13 cellular contexts compared by ENCODE assay signal in genomic region chr2:220935789-220936321, GRCh38.
A peak's percentile ranks its signal among the peaks of the same experiment; 100 is the strongest.
DNase-seq lines count a peak whose midpoint lies in the region; ATAC-seq and TF ChIP-seq lines count a peak whose summit lies in the region.
"Had no signal": no experiment of that assay in that cellular context is flagged by ENCODE, and none has a peak within 500 bp of the region (broad histone marks: within the 10 kb centered on the region; RNA-seq: fewer than 3 reads in every experiment).

No MANE protein-coding gene starts in this region.

- TF ChIP-seq POLR2A in erythroblast (IDR thresholded peaks at IDR 0.05; ENCODE audit: low read length): no peak

- DNase-seq in M059J (ENCODE audit: low read depth) (peak; percentile 3), cerebellum (ENCODE audit: low spot score) (no peak), erythroblast (lab: John Stamatoyannopoulos, UW) (no peak), UCSD-AML1 (lab: John Stamatoyannopoulos, UW; ENCODE audit: unreplicated experiment) (no peak)
- DNase-seq in NK-92 treated with Interleukin-12 subunit alpha and Interleukin-12 subunit beta, amount 100 ng/mL, for 24 hours (lab: John Stamatoyannopoulos, UW): no peak
- DNase-seq: activated CD4-positive, CD25-positive, alpha-beta regulatory T cell treated with anti-CD3 and anti-CD28 coated beads, Interleukin-2, amount 50 U/mL, for 72 hours; cortex of kidney; NCI-H2029 treated with DMSO at 0.1 percent for 48 hours; SK-N-SH; substantia nigra had no signal

- peak; percentile 75 for ATAC-seq in GM18502 (IDR thresholded peaks at IDR 0.05; ENCODE audit: poor library complexity, unreplicated experiment)
- ATAC-seq in GM18870 (IDR thresholded peaks at IDR 0.05; ENCODE audit: unreplicated experiment): peak; percentile 86
- ATAC-seq in HG02870 (IDR thresholded peaks at IDR 0.05; ENCODE audit: unreplicated experiment): peak; percentile 95
